In the genomic region with DNA sequence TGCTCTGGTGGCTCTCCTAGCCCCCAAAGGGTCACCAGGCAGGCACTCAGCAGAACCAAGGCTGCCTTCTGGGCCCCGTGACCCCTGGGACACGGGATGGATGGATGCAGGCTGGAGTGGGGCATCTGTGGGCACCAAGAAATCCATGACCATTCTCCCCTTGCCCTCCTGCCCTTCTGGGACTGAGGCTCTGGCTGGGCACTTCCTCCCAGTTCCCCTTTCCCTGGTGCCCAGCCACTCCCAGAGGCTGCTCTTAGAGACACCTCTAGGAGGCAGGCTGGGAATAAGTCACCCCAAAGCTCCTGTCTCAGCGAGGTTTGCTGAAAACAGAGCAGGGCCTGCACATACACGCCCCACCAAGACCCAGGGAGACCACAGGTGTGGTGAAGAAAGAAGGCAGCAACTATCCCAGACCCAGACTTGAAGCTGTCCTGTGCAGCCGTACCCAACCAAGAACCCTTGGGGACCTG, we compare ENCODE assay signal across 8 cellular contexts. TPM values are rescaled to one million over a fixed set of nuclear protein-coding genes. Genes with fewer than 3 reads are reported as not detected.
DNase-seq lines count a peak whose midpoint lies in the region; ATAC-seq and TF ChIP-seq lines count a peak whose summit lies in the region.

No MANE protein-coding gene starts in this region.

- CTCF ChIA-PET in CD4-positive, alpha-beta T cell (lab: Charles Lee): interaction anchor here (1.0 to 4.0 kb wide), 6 partner anchors 31 to 284 kb away, joined by 3 to 20 read pairs (median 4); partner anchors contain the start of gene DNAJC18

- H3K9me3 Mint-ChIP-seq in CD4-positive, alpha-beta T cell: no peaks in the 10 kb centered on the region

- WGBS in sigmoid colon, 2 donors: 34 to 57% methylated on average over 5 of the region's 5 CpGs

- peaks cover 0 to 29% (median 13%) of the 10 kb centered on the region in 4 donors for H3K4me1 ChIP-seq in sigmoid colon

- no peak for TF ChIP-seq CTCF in CD4-positive, alpha-beta T cell (IDR thresholded peaks at IDR 0.05)
- TF ChIP-seq CTCF in fibroblast of villous mesenchyme (IDR thresholded peaks at IDR 0.05; ENCODE audit: insufficient read depth, low read depth, low read length) (peak; percentile 34), sigmoid colon (IDR thresholded peaks at IDR 0.05) (no peak)

- no peaks in the 10 kb centered on the region for H3K27me3 ChIP-seq in CD4-positive, alpha-beta T cell (ENCODE audit: control insufficient read depth, insufficient read depth, low read length)
- no peaks in the 10 kb centered on the region for H3K27me3 ChIP-seq in H7 (ENCODE audit: control insufficient read depth, insufficient read depth, low read length)
- no peaks in the 10 kb centered on the region for H3K27me3 ChIP-seq in sigmoid colon

- H3K4me3 Mint-ChIP-seq in CD4-positive, alpha-beta T cell: peak overlapping the region; percentile 91

- no peak for TF ChIP-seq EP300 in sigmoid colon (IDR thresholded peaks at IDR 0.05)

- H3K4me3 ChIP-seq in H7 (ENCODE audit: insufficient read depth, low read depth, low read length): no peak overlapping the region
- peak overlapping the region; percentile 54 for H3K4me3 ChIP-seq in fibroblast of villous mesenchyme (ENCODE audit: low read depth, low read length)
- peak overlapping the region; percentile 11 to 45 (median 38) for H3K4me3 ChIP-seq in sigmoid colon

- TF ChIP-seq POLR2A in sigmoid colon (IDR thresholded peaks at IDR 0.05): no peak

- intact Hi-C loops in CD4-positive, alpha-beta T cell (cut with DNase I, micrococcal nuclease): loop anchor here (1.0 to 5.0 kb wide), 4 partner anchors 23 to 42 kb away; partner anchors contain the start of gene DNAJC18 (in 1 of the 2)
- intact Hi-C loops in sigmoid colon (cut with DNase I): no loop called here

- H3K36me3 Mint-ChIP-seq in CD4-positive, alpha-beta T cell (ENCODE audit: low read depth): peaks cover 54% of the 10 kb centered on the region

- peaks cover 37% of the 10 kb centered on the region for H3K4me1 Mint-ChIP-seq in CD4-positive, alpha-beta T cell (ENCODE audit: low read depth)

- peak overlapping the region; percentile 82 for H3K27ac ChIP-seq in CD4-positive, alpha-beta T cell (ENCODE audit: low read depth, low read length)
- H3K27ac ChIP-seq in sigmoid colon: peak overlapping the region; percentile 78 to 90 (median 82)

- ATAC-seq in CD4-positive, alpha-beta T cell (ENCODE audit: poor library complexity): peak; percentile 30

- no peaks in the 10 kb centered on the region for H3K9me3 ChIP-seq in CD4-positive, alpha-beta T cell (ENCODE audit: control insufficient read depth, low read length)
- no peaks in the 10 kb centered on the region for H3K9me3 ChIP-seq in sigmoid colon

- peak overlapping the region; percentile 92 for H3K27ac Mint-ChIP-seq in CD4-positive, alpha-beta T cell

- peak in 3 of 10 experiments; percentile 22 to 35 (median 34) for DNase-seq in CD4-positive, alpha-beta T cell
- peak; percentile 62 for DNase-seq in H7
- peak; percentile 79 for DNase-seq in UCSD-AML1 (lab: John Stamatoyannopoulos, UW; ENCODE audit: unreplicated experiment)
- peak; percentile 40 for DNase-seq in fibroblast of villous mesenchyme (ENCODE audit: low read depth)
- DNase-seq in sigmoid colon: peak; percentile 76
- no peak for DNase-seq in NCI-H1092 treated with DMSO at 0.1 percent for 48 hours (lab: John Stamatoyannopoulos, UW)
- no peak for DNase-seq in stimulated activated CD4-positive, alpha-beta T cell treated with anti-CD3 and anti-CD28 coated beads, Interleukin-2, amount 100 ng/mL, for 48 hours
- DNase-seq in islet precursor cell: no peak

- H3K27me3 Mint-ChIP-seq in CD4-positive, alpha-beta T cell: no peaks in the 10 kb centered on the region

- POLR2A ChIA-PET in CD4-positive, alpha-beta T cell (lab: Charles Lee): interaction anchor here (0.8 to 4.8 kb wide), 23 partner anchors 8 to 188 kb away, joined by 3 to 74 read pairs (median 9); partner anchors contain the start of genes DNAJC18, SMIM33, SPATA24 and UBE2D2

- H3K36me3 ChIP-seq in H7 (replicated peaks; ENCODE audit: control insufficient read depth, insufficient read depth, low read length): no peaks in the 10 kb centered on the region
- peaks cover 0 to 22% (median 2%) of the 10 kb centered on the region in 4 donors for H3K36me3 ChIP-seq in sigmoid colon

RNA-seq across cellular contexts. Expression of gene STING1, which starts 0.9 kb away (rescaled TPM):
- 100 to 1,000 TPM; 155 to 168 TPM for total RNA-seq in CD4-positive, alpha-beta T cell
- 0.15 and 0.21 TPM in 2 replicates for total RNA-seq in H7 (2014; rRNA removed; shearing (Covaris generic))
- total RNA-seq in fibroblast of villous mesenchyme (25.9 and 26.7 TPM in 2 replicates), sigmoid colon (10 to 100 TPM; 14.6 to 53.8 (median 22.7) TPM)
- polyA plus RNA-seq in sigmoid colon: 10 to 100 TPM in 1 of 3 donors, 1 to 10 TPM in 2; 5.5 to 63.5 (median 8.4) TPM

RNA-seq across cellular contexts. Expression of gene SMIM33, which starts 10.8 kb away (rescaled TPM):
- under 1 TPM in 1 of 2 experiments, not detected in 1; 0.08 TPM for total RNA-seq in CD4-positive, alpha-beta T cell
- not detected in 2 replicates for total RNA-seq in H7 (2014; rRNA removed; shearing (Covaris generic))
- not detected in 2 replicates for total RNA-seq in fibroblast of villous mesenchyme
- total RNA-seq in sigmoid colon: not detected
- polyA plus RNA-seq in sigmoid colon: 1 to 10 TPM; 4.7 to 5.1 (median 4.8) TPM

RNA-seq across cellular contexts. Expression of gene ECSCR, which starts 19.1 kb away (rescaled TPM):
- not detected for total RNA-seq in CD4-positive, alpha-beta T cell
- total RNA-seq in H7 (2014; rRNA removed; shearing (Covaris generic)): 4.6 and 6.4 TPM in 2 replicates
- not detected in 2 replicates for total RNA-seq in fibroblast of villous mesenchyme
- 10 to 100 TPM in 3 of 4 donors, 1 to 10 TPM in 1; 6.1 to 16.6 (median 15.6) TPM for total RNA-seq in sigmoid colon
- polyA plus RNA-seq in sigmoid colon: 10 to 100 TPM in 2 of 3 donors, 1 to 10 TPM in 1; 2.5 to 13.7 (median 11.4) TPM

RNA-seq across cellular contexts. Expression of gene DNAJC18, which starts 42.3 kb away (rescaled TPM):
- total RNA-seq in CD4-positive, alpha-beta T cell: 1 to 10 TPM; 7.5 to 8.7 TPM
- total RNA-seq in H7 (2014; rRNA removed; shearing (Covaris generic)): 6.3 and 9.8 TPM in 2 replicates
- 8.1 and 16.4 TPM in 2 replicates for total RNA-seq in fibroblast of villous mesenchyme
- total RNA-seq in sigmoid colon: 10 to 100 TPM in 2 of 4 donors, 1 to 10 TPM in 2; 6.8 to 12.5 (median 10.0) TPM
- polyA plus RNA-seq in sigmoid colon: 1 to 10 TPM; 1.2 to 2.8 (median 1.8) TPM

Comparison
In these comparisons a context has a peak if more than half of its experiments do, and no peak if none do; other contexts are left out.
1. DNase-seq: peak in H7 (single experiment), UCSD-AML1 (single experiment), fibroblast of villous mesenchyme (single experiment) and sigmoid colon (single experiment); none in NCI-H1092 treated with DMSO at 0.1 percent for 48 hours (single experiment), stimulated activated CD4-positive, alpha-beta T cell treated with anti-CD3 and anti-CD28 coated beads, Interleukin-2, amount 100 ng/mL, for 48 hours (0 of 2) and islet precursor cell (single experiment).
2. RNA of gene STING1, which starts 0.9 kb away (total RNA-seq): 155 to 168 TPM in CD4-positive, alpha-beta T cell, 25.9 to 26.7 TPM in fibroblast of villous mesenchyme and 14.6 to 53.8 TPM in sigmoid colon; 0.15 to 0.21 TPM in H7; every median in the first group is over 10 times any median in the second.